8 cellular contexts compared by ENCODE assay signal in the genomic region with DNA sequence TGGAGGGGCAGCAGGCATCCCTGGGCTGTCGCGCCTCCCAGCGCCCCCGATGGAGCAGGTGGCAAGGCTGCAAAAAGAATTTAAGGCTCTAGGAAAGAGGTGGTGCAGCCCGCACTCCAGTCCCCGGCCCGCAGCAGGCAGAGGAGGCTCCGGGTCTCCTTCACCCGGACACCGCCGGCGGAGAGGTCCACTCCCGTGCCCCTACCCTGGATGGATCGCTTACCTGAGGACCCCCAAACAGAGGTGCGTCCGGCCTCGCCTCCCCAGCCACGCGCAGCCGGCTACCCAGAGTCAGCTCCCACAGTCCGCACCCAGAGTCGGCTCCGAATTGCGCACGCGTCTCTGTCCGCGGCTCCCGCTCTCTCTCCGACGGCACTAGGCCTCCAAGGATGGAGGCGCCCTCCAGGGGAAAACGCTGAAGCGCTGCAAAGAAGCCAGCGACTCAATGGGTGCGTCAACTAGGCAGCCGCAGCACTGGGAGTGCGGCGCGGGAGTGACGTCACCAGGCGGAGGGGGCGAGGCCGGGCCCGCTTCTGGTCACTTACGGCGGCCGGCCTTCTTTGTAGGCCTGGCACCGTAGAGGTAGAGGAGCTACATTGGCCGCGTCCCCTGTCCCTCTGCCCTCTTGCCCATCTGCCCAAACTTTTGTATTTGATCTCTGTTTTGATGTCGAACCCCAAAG. TPM values are rescaled to one million over a fixed set of nuclear protein-coding genes. Genes with fewer than 3 reads are reported as not detected.
DNase-seq lines count a peak whose midpoint lies in the region; ATAC-seq, FAIRE-seq and TF ChIP-seq lines count a peak whose summit lies in the region.

A gene with protein sequence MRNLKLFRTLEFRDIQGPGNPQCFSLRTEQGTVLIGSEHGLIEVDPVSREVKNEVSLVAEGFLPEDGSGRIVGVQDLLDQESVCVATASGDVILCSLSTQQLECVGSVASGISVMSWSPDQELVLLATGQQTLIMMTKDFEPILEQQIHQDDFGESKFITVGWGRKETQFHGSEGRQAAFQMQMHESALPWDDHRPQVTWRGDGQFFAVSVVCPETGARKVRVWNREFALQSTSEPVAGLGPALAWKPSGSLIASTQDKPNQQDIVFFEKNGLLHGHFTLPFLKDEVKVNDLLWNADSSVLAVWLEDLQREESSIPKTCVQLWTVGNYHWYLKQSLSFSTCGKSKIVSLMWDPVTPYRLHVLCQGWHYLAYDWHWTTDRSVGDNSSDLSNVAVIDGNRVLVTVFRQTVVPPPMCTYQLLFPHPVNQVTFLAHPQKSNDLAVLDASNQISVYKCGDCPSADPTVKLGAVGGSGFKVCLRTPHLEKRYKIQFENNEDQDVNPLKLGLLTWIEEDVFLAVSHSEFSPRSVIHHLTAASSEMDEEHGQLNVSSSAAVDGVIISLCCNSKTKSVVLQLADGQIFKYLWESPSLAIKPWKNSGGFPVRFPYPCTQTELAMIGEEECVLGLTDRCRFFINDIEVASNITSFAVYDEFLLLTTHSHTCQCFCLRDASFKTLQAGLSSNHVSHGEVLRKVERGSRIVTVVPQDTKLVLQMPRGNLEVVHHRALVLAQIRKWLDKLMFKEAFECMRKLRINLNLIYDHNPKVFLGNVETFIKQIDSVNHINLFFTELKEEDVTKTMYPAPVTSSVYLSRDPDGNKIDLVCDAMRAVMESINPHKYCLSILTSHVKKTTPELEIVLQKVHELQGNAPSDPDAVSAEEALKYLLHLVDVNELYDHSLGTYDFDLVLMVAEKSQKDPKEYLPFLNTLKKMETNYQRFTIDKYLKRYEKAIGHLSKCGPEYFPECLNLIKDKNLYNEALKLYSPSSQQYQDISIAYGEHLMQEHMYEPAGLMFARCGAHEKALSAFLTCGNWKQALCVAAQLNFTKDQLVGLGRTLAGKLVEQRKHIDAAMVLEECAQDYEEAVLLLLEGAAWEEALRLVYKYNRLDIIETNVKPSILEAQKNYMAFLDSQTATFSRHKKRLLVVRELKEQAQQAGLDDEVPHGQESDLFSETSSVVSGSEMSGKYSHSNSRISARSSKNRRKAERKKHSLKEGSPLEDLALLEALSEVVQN (N-terminal part only) (minus strand): TSS at position 484 of the 682 bp plus-strand sequence. CDS start 2,978 bp downstream, outside the sequence.

- H3K36me3 ChIP-seq in Caco-2 (ENCODE audit: control insufficient read depth, insufficient read depth, low read length): no peaks in the 10 kb centered on the region; the same call in 1 of the 2 replicates
- H3K36me3 ChIP-seq in endodermal cell (ENCODE audit: control insufficient read depth, insufficient read depth, low read length): peaks cover 20% of the 10 kb centered on the region
- H3K36me3 ChIP-seq in mesodermal cell (ENCODE audit: control insufficient read depth, insufficient read depth, low read length): peaks cover 33% of the 10 kb centered on the region

- H3K27ac ChIP-seq in endodermal cell (ENCODE audit: low read depth, low read length) (peak within 1 kb of the TSS; percentile 93), mesodermal cell (ENCODE audit: low read depth, low read length, severe bottlenecking) (peak within 1 kb of the TSS; percentile 85)

- POLR2A ChIA-PET in Caco-2 (lab: Charles Lee): no interaction called here

- TF ChIP-seq CTCF in Caco-2 (IDR thresholded peaks at IDR 0.05; ENCODE audit: insufficient read depth in 1 of 2, low read depth in 1 of 2, low read length in 1 of 2, severe bottlenecking in 1 of 2, unreplicated experiment in 1 of 2) (peak in 1 of 2 experiments; percentile 38), endodermal cell (conservative IDR thresholded peaks at IDR 0.05) (peak; percentile 45)

- H3K27ac Mint-ChIP-seq in Caco-2 (ENCODE audit: unreplicated experiment): peak within 1 kb of the TSS; percentile 91
- peak within 1 kb of the TSS; percentile 97 for H3K27ac Mint-ChIP-seq in endodermal cell

- H3K4me1 Mint-ChIP-seq in Caco-2 (ENCODE audit: low read depth, unreplicated experiment) (peaks cover 16% of the 10 kb centered on the region), endodermal cell (peaks cover 10% of the 10 kb centered on the region)

- intact Hi-C loops in Caco-2 (cut with micrococcal nuclease; ENCODE audit: unreplicated experiment): loop anchor here (5.0 kb wide), 2 partner anchors 46 to 81 kb away; no protein-coding TSS in a partner anchor

- H3K4me1 ChIP-seq in Caco-2 (peaks cover 9% of the 10 kb centered on the region), endodermal cell (ENCODE audit: control insufficient read depth, insufficient read depth, low read length) (no peaks in the 10 kb centered on the region), mesodermal cell (ENCODE audit: control insufficient read depth, insufficient read depth, low read length, poor library complexity, severe bottlenecking) (no peaks in the 10 kb centered on the region)

- H3K4me3 ChIP-seq in Caco-2 (ENCODE audit: low read depth, low read length): peak within 1 kb of the TSS; percentile 98
- peak within 1 kb of the TSS; percentile 95 for H3K4me3 ChIP-seq in endodermal cell (ENCODE audit: low read length)
- H3K4me3 ChIP-seq in mesodermal cell (ENCODE audit: extremely low read depth, insufficient read depth, low read length, poor library complexity, severe bottlenecking): peak within 1 kb of the TSS; percentile 88

- no TSS peak for BruUV-seq in Caco-2 (replicated peaks; lab: Mats Ljungman, UMichigan)

- H3K4me3 Mint-ChIP-seq in Caco-2 (ENCODE audit: unreplicated experiment) (peak within 1 kb of the TSS; percentile 93), endodermal cell (peak within 1 kb of the TSS; percentile 93)

- H3K27me3 ChIP-seq in Caco-2 (replicated peaks; ENCODE audit: control insufficient read depth, insufficient read depth, low read length) (no peaks in the 10 kb centered on the region), endodermal cell (ENCODE audit: control insufficient read depth, insufficient read depth, low read length, poor library complexity, severe bottlenecking) (no peaks in the 10 kb centered on the region)

- H3K9me3 ChIP-seq in Caco-2: no peaks in the 10 kb centered on the region
- H3K9me3 ChIP-seq in endodermal cell (ENCODE audit: control insufficient read depth, low read length): no peaks in the 10 kb centered on the region
- H3K9me3 ChIP-seq in mesodermal cell (ENCODE audit: control insufficient read depth, low read length): no peaks in the 10 kb centered on the region

- H3K9me3 Mint-ChIP-seq in Caco-2 (ENCODE audit: unreplicated experiment) (no peaks in the 10 kb centered on the region), endodermal cell (no peaks in the 10 kb centered on the region)

- ATAC-seq in GM21367 (IDR thresholded peaks at IDR 0.05; ENCODE audit: unreplicated experiment): peak; percentile 86

- H3K36me3 Mint-ChIP-seq in Caco-2 (ENCODE audit: insufficient read depth, unreplicated experiment) (peaks cover 36% of the 10 kb centered on the region), endodermal cell (ENCODE audit: low read depth) (peaks cover 14% of the 10 kb centered on the region)

- CTCF ChIA-PET in Caco-2 (lab: Charles Lee): interaction anchor here (1.1 kb wide), 1 partner anchor 44 kb away, joined by 3 read pairs; no protein-coding TSS in a partner anchor

- peak; percentile 95 for DNase-seq in Caco-2
- peak; percentile 84 for DNase-seq in HTR-8/SVneo (ENCODE audit: insufficient read length, low spot score)
- DNase-seq in NOMO-1 treated with DMSO at 0.1 percent for 48 hours (lab: John Stamatoyannopoulos, UW; ENCODE audit: unreplicated experiment): peak; percentile 93
- peak; percentile 85 to 87 (median 86) for DNase-seq in activated CD8-positive, alpha-beta memory T cell treated with anti-CD3 and anti-CD28 coated beads for 48 hours (ENCODE audit: low read depth in 2 of 3, low spot score in 2 of 3)
- peak; percentile 97 for DNase-seq in endodermal cell
- DNase-seq in stimulated activated CD8-positive, alpha-beta memory T cell treated with anti-CD3 and anti-CD28 coated beads, Interleukin-15, amount 100 ng/mL, for 4 hours (ENCODE audit: low read depth in 2 of 2): peak; percentile 82 to 86

- peak; percentile 9 for FAIRE-seq in HTR-8/SVneo (lab: Jason Lieb, UNC)

- H3K27me3 Mint-ChIP-seq in Caco-2 (ENCODE audit: insufficient read depth, unreplicated experiment): no peaks in the 10 kb centered on the region
- no peaks in the 10 kb centered on the region for H3K27me3 Mint-ChIP-seq in endodermal cell (ENCODE audit: insufficient read depth)

- whole genome bisulfite sequencing in endodermal cell (ENCODE audit: insufficient coverage in 1 of 2, insufficient read length in 1 of 2), 2 experiments: 0% methylated on average over 31 to 52 of the region's 52 CpGs
- 0% methylated on average over 37 to 50 of the region's 52 CpGs for WGBS in mesodermal cell (ENCODE audit: insufficient coverage in 2 of 2), 2 experiments

- H3K9ac ChIP-seq in endodermal cell (ENCODE audit: extremely low read depth, low read length, poor library complexity, severe bottlenecking): peak within 1 kb of the TSS; percentile 83

RNA-seq across cellular contexts. Expression of the gene that starts here (rescaled TPM):
- 27.6 and 29.1 TPM in 2 replicates for total RNA-seq in Caco-2 (2022)
- total RNA-seq in endodermal cell: 10 to 100 TPM; 32.9 to 37.1 TPM
- 35.4 TPM for polyA plus RNA-seq in endodermal cell (2013, experiment 1 of 2)
- 29.5 TPM for polyA plus RNA-seq in endodermal cell (2013, experiment 2 of 2)
- polyA plus RNA-seq in mesodermal cell (2013, experiment 1 of 2): 22.1 TPM
- 22.8 TPM for polyA plus RNA-seq in mesodermal cell (2013, experiment 2 of 2)

Comparison
In these comparisons a context has a peak if more than half of its experiments do, and no peak if none do; other contexts are left out.
1. Peak in every context shown above with its lines: DNase-seq, ATAC-seq, H3K4me3 ChIP-seq and H3K27ac ChIP-seq.